Comparison of ENCODE assay signal across 7 cellular contexts in genomic region chr4:14833053-14833452, GRCh38.
"Had no signal": no experiment of that assay in that cellular context is flagged by ENCODE, and none has a peak within 500 bp of the region (broad histone marks: within the 10 kb centered on the region; RNA-seq: fewer than 3 reads in every experiment).

No MANE protein-coding gene starts in this region.

- FAIRE-seq: HepG2, K562 had no signal

- H3K4me3 ChIP-seq: K562 had no signal

- H3K27ac Mint-ChIP-seq: IgD-negative memory B cell had no signal

- H3K4me3 Mint-ChIP-seq: IgD-negative memory B cell had no signal

- H3K27me3 Mint-ChIP-seq: IgD-negative memory B cell had no signal

- ATAC-seq: HepG2, K562 had no signal

- H3K27ac ChIP-seq: HL-60 had no signal

- DNase-seq: IMR-90, KBM-7, KG1 had no signal
